ENCODE assay signal across 8 cellular contexts in the genomic region with DNA sequence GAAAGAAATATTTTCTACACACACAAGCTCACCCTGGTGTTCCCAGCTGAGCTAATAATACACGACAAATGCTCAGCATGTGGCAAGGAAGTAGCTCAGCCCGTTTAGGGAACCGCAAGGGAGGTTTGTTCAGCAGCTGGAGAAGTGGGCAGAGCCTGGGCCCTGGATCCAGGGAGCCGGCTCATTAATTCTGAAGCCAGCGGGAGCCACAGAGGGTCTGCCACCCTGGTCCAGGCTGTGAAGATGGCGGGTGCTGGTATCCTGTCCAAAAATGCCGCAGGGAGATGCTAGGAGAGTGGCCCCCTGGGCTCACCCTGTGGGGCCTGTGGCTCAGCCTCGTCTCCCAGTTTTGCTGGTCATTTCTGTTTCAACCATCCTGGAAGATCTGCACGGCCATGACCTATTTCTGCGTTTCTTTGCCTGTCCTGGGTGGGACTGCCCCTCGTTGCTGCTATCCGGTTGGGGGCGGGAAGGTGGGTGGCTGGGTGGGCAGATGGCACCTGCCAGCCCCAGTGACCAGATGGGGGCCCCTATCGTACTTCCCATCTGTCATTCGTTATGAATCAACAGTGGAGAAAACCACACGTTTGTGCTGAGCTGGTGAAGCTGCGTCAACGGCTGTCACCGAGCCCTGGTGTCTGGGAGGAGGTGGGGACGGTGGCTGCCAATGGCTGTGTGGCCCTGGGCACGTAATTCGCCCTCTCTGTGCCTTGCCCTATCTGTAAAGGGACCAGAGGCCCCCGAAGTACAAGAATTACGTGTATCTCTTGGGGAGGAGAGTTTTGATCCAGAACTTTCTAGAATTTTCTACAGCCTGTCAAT. TPM values are rescaled to one million over a fixed set of nuclear protein-coding genes. Genes with fewer than 3 reads are reported as not detected.
DNase-seq lines count a peak whose midpoint lies in the region; FAIRE-seq and TF ChIP-seq lines count a peak whose summit lies in the region.

No MANE protein-coding gene starts in this region.

- no peak overlapping the region for H2AK5ac ChIP-seq in mesendoderm (ENCODE audit: low read length)

- H3K4me2 ChIP-seq in skeletal muscle satellite cell (ENCODE audit: low read length) (peak overlapping the region; percentile 42), mesendoderm (ENCODE audit: low read length) (no peak overlapping the region)

- TF ChIP-seq POLR2A in H54 (IDR thresholded peaks at IDR 0.05; ENCODE audit: low read depth, low read length) (peak; percentile 35; the same call in 1 of the 2 replicates), esophagus muscularis mucosa (IDR thresholded peaks at IDR 0.05; ENCODE audit: low read depth) (no peak)

- intact Hi-C loops in esophagus muscularis mucosa (cut with DNase I): no loop called here

- no peak overlapping the region for H2BK120ac ChIP-seq in mesendoderm (ENCODE audit: low read depth, low read length)

- no peak overlapping the region for H2BK5ac ChIP-seq in mesendoderm (ENCODE audit: low read length)

- H2BK15ac ChIP-seq in mesendoderm (replicated peaks; ENCODE audit: low read depth): no peak overlapping the region

- H3K79me2 ChIP-seq in mesendoderm (ENCODE audit: control insufficient read depth, insufficient read depth, low read length): no peaks in the 10 kb centered on the region

- no peaks in the 10 kb centered on the region for H3K9me3 ChIP-seq in esophagus muscularis mucosa
- no peaks in the 10 kb centered on the region for H3K9me3 ChIP-seq in skeletal muscle satellite cell (replicated peaks; ENCODE audit: low read length)

- no peak for TF ChIP-seq CTCF in esophagus muscularis mucosa (IDR thresholded peaks at IDR 0.05)

- no peaks in the 10 kb centered on the region for H3K79me1 ChIP-seq in mesendoderm (ENCODE audit: low read length)

- no peak overlapping the region for H3K4ac ChIP-seq in mesendoderm (ENCODE audit: low read depth, low read length)

- no peak overlapping the region for H3K23ac ChIP-seq in mesendoderm (ENCODE audit: low read length)

- no peak for TF ChIP-seq EP300 in esophagus muscularis mucosa (IDR thresholded peaks at IDR 0.05)

- H3K9ac ChIP-seq in skeletal muscle satellite cell (ENCODE audit: low read depth, low read length) (no peak overlapping the region), mesendoderm (ENCODE audit: low read length) (no peak overlapping the region)

- WGBS in esophagus muscularis mucosa: 58% methylated on average over 24 of the region's 24 CpGs
- no CpG with 5 or more reads among the region's 24 CpGs for WGBS in mesendoderm (ENCODE audit: extremely low coverage, insufficient coverage, low lambda C conversion rate)

- no peak overlapping the region for H4K5ac ChIP-seq in mesendoderm (ENCODE audit: low read length)

- DNase-seq in DMS153 (lab: John Stamatoyannopoulos, UW) (peak; percentile 74), H54 (ENCODE audit: insufficient read length, low spot score) (peak; percentile 94), NCI-H510A (lab: John Stamatoyannopoulos, UW) (peak; percentile 22), esophagus muscularis mucosa (ENCODE audit: extremely low spot score) (no peak), mesendoderm (no peak), RKO (ENCODE audit: low spot score) (no peak)
- DNase-seq in activated CD8-positive, alpha-beta memory T cell treated with anti-CD3 and anti-CD28 coated beads for 4 hours (ENCODE audit: low read depth in 2 of 2): peak; percentile 54 to 70

- FAIRE-seq in H54 (lab: Jason Lieb, UNC): peak; percentile 43

- H4K8ac ChIP-seq in mesendoderm (ENCODE audit: low read depth, low read length): no peak overlapping the region

- H3K56ac ChIP-seq in mesendoderm (ENCODE audit: low read length): no peak overlapping the region

- H3K27me3 ChIP-seq in esophagus muscularis mucosa (peaks cover 0 to 12% (median 0%) of the 10 kb centered on the region in 4 donors), skeletal muscle satellite cell (ENCODE audit: control insufficient read depth, insufficient read depth, low read length) (no peaks in the 10 kb centered on the region), mesendoderm (ENCODE audit: insufficient read depth, low read length, poor library complexity) (no peaks in the 10 kb centered on the region)

- peaks cover 0 to 4% (median 1%) of the 10 kb centered on the region in 4 donors for H3K4me1 ChIP-seq in esophagus muscularis mucosa
- H3K4me1 ChIP-seq in skeletal muscle satellite cell (ENCODE audit: control insufficient read depth, insufficient read depth, low read length): peaks cover 13% of the 10 kb centered on the region
- H3K4me1 ChIP-seq in mesendoderm (ENCODE audit: control insufficient read depth, low read depth, low read length): no peaks in the 10 kb centered on the region

- no peak overlapping the region for H3K18ac ChIP-seq in mesendoderm (ENCODE audit: low read length)

- H3K27ac ChIP-seq in esophagus muscularis mucosa (replicated peaks in 1 of 4): peak overlapping the region; percentile 9 to 50 (median 40)
- no peak overlapping the region for H3K27ac ChIP-seq in mesendoderm (ENCODE audit: low read depth, low read length)

- no peak overlapping the region for H3K4me3 ChIP-seq in esophagus muscularis mucosa
- H3K4me3 ChIP-seq in skeletal muscle satellite cell (ENCODE audit: low read length): no peak overlapping the region
- H3K4me3 ChIP-seq in mesendoderm (ENCODE audit: low read length): no peak overlapping the region

- H3K36me3 ChIP-seq in esophagus muscularis mucosa (no peaks in the 10 kb centered on the region), skeletal muscle satellite cell (ENCODE audit: insufficient read depth, low read length) (no peaks in the 10 kb centered on the region), mesendoderm (ENCODE audit: control insufficient read depth, insufficient read depth, low read length) (no peaks in the 10 kb centered on the region)

RNA-seq across cellular contexts. Expression of gene GNA15, which starts 2.7 kb away (rescaled TPM):
- 10 to 100 TPM in 1 of 4 donors, 1 to 10 TPM in 3; 4.3 to 13.8 (median 5.3) TPM for total RNA-seq in esophagus muscularis mucosa
- not detected in 2 replicates for total RNA-seq in skeletal muscle satellite cell (2012; rRNA removed)
- 0.21 TPM for polyA plus RNA-seq in mesendoderm (2013, experiment 1 of 2)
- 0.17 TPM for polyA plus RNA-seq in mesendoderm (2013, experiment 2 of 2)

RNA-seq across cellular contexts. Expression of gene GNA11, which starts 39.0 kb away (rescaled TPM):
- total RNA-seq in esophagus muscularis mucosa: 100 to 1,000 TPM in 3 of 4 donors, 10 to 100 TPM in 1; 90.5 to 169 (median 119) TPM
- 51.0 and 61.8 TPM in 2 replicates for total RNA-seq in skeletal muscle satellite cell (2012; rRNA removed)
- 19.0 TPM for polyA plus RNA-seq in mesendoderm (2013, experiment 1 of 2)
- 19.6 TPM for polyA plus RNA-seq in mesendoderm (2013, experiment 2 of 2)

RNA-seq across cellular contexts. Expression of gene S1PR4, which starts 45.4 kb away (rescaled TPM):
- 1 to 10 TPM in 3 of 4 donors, under 1 TPM in 1; 0.42 to 5.5 (median 2.4) TPM for total RNA-seq in esophagus muscularis mucosa
- total RNA-seq in skeletal muscle satellite cell (2012; rRNA removed): not detected in 2 replicates
- not detected for polyA plus RNA-seq in mesendoderm (2013, experiment 1 of 2)
- not detected for polyA plus RNA-seq in mesendoderm (2013, experiment 2 of 2)

RNA-seq across cellular contexts. Expression of gene NCLN, which starts 52.5 kb away (rescaled TPM):
- total RNA-seq in esophagus muscularis mucosa: 10 to 100 TPM; 26.2 to 33.6 (median 29.7) TPM
- 76.8 and 97.6 TPM in 2 replicates for total RNA-seq in skeletal muscle satellite cell (2012; rRNA removed)
- polyA plus RNA-seq in mesendoderm (2013, experiment 1 of 2): 76.3 TPM
- 74.9 TPM for polyA plus RNA-seq in mesendoderm (2013, experiment 2 of 2)

Comparison
In these comparisons a context has a peak if more than half of its experiments do, and no peak if none do; other contexts are left out.
1. DNase-seq: peak in DMS153 (single experiment), H54 (single experiment), NCI-H510A (single experiment) and activated CD8-positive, alpha-beta memory T cell treated with anti-CD3 and anti-CD28 coated beads for 4 hours (2 of 2); none in esophagus muscularis mucosa (single experiment), mesendoderm (single experiment) and RKO (single experiment).